In genomic region chr3:72892870-72893269, GRCh38 we compare ENCODE assay signal across 1 cellular context.
TF ChIP-seq lines count a peak whose summit lies in the region.

No MANE protein-coding gene starts in this region.

TF ChIP-seq in WTC11, 78 proteins besides CTCF, POLR2A, EP300 and RAD21 (continued from another document):
- no peak for TF ChIP-seq AFF4 (CRISPR knock-in tag; IDR thresholded peaks at IDR 0.05; ENCODE audit: borderline replicate concordance)
- no peak for TF ChIP-seq ZNF512 (CRISPR knock-in tag; IDR thresholded peaks at IDR 0.05; ENCODE audit: borderline replicate concordance)
